13 cellular contexts compared by ENCODE assay signal in the genomic region with DNA sequence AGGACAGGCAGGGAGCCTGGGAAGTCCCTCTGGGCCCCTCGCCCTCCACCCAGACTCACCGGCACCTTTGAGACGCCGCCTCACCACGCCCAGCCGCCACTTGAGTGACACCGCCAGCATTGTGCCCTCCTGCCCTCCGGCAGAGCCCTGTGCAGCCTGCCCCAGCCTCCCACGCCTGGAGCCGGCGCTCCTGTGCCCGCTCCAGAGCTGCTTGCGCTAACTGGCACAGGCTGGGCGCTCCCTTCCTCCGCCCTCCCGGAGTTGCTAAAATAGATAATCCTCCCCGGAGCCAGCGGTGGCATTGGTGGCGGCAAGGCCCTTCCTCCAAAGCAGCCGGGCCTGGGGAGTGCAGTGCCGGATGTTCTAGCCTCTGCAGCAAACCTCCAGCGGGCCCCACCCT. TPM values are rescaled to one million over a fixed set of nuclear protein-coding genes. Genes with fewer than 3 reads are reported as not detected.
DNase-seq lines count a peak whose midpoint lies in the region; ATAC-seq and TF ChIP-seq lines count a peak whose summit lies in the region.
"Had no signal": no experiment of that assay in that cellular context is flagged by ENCODE, and none has a peak within 500 bp of the region (broad histone marks: within the 10 kb centered on the region; RNA-seq: fewer than 3 reads in every experiment).

No MANE protein-coding gene starts in this region.

- H2AFZ ChIP-seq in parathyroid adenoma: peak overlapping the region; percentile 51

- intact Hi-C loops in Right ventricle myocardium superior (cut with DNase I): no loop called here

- DNase-seq in DMS 273 (lab: John Stamatoyannopoulos, UW; ENCODE audit: unreplicated experiment) (peak; percentile 54), DMS 273 treated with DMSO at 0.1 percent for 48 hours (lab: John Stamatoyannopoulos, UW) (no peak), RPMI8226 (peak; percentile 21), Right ventricle myocardium superior (peak; percentile 59), SW 1271 (lab: John Stamatoyannopoulos, UW) (no peak), NCI-H2029 (lab: John Stamatoyannopoulos, UW) (no peak)
- DNase-seq: activated effector memory CD4-positive, alpha-beta T cell treated with anti-CD3 and anti-CD28 coated beads, Interleukin-2, amount 50 U/mL, for 16 hours; mesenchymal stem cell; NCI-H1417 had no signal

- H3K4me3 ChIP-seq in parathyroid adenoma (ENCODE audit: low read depth, low read length): no peak overlapping the region

- no peaks in the 10 kb centered on the region for H3K9me3 ChIP-seq in parathyroid adenoma (ENCODE audit: control insufficient read depth, low read length)

- no peaks in the 10 kb centered on the region for H3K4me1 ChIP-seq in parathyroid adenoma

- H3K9ac ChIP-seq in parathyroid adenoma: no peak overlapping the region

- TF ChIP-seq CTCF in parathyroid adenoma (IDR thresholded peaks at IDR 0.05): no peak

- peak; percentile 92 for ATAC-seq in Right ventricle myocardium superior (ENCODE audit: poor library complexity)
- ATAC-seq in HG03139 (IDR thresholded peaks at IDR 0.05; ENCODE audit: unreplicated experiment): no peak

- no peaks in the 10 kb centered on the region for H3K79me2 ChIP-seq in parathyroid adenoma

- H3K36me3 ChIP-seq in parathyroid adenoma (ENCODE audit: control insufficient read depth, insufficient read depth, low read length): no peaks in the 10 kb centered on the region

- no peaks in the 10 kb centered on the region for H3K27me3 ChIP-seq in parathyroid adenoma (ENCODE audit: control insufficient read depth, insufficient read depth, low read length)

- H3K27ac ChIP-seq in parathyroid adenoma: no peak overlapping the region

- no peak overlapping the region for H3K4me2 ChIP-seq in parathyroid adenoma (ENCODE audit: low read length)

RNA-seq across cellular contexts. Expression of a gene that starts 15.7 kb away (rescaled TPM):
- total RNA-seq in Right ventricle myocardium superior: 40.1 TPM
- total RNA-seq: A172, HT-29 had no signal

Comparison
In these comparisons a context has a peak if more than half of its experiments do, and no peak if none do; other contexts are left out.
1. DNase-seq: peak in DMS 273 (single experiment), RPMI8226 (single experiment) and Right ventricle myocardium superior (single experiment); none in DMS 273 treated with DMSO at 0.1 percent for 48 hours (single experiment), SW 1271 (0 of 2) and NCI-H2029 (single experiment).